Comparison of ENCODE assay signal across 33 cellular contexts in genomic region chr14:92954933-92955332, GRCh38. TPM values are rescaled to one million over a fixed set of nuclear protein-coding genes. Genes with fewer than 3 reads are reported as not detected.
DNase-seq lines count a peak whose midpoint lies in the region; ATAC-seq, FAIRE-seq and TF ChIP-seq lines count a peak whose summit lies in the region.
"Had no signal": no experiment of that assay in that cellular context is flagged by ENCODE, and none has a peak within 500 bp of the region (broad histone marks: within the 10 kb centered on the region; RNA-seq: fewer than 3 reads in every experiment).

No MANE protein-coding gene starts in this region.

- H3K9me3 Mint-ChIP-seq in CD8-positive, alpha-beta T cell = no peaks in the 10 kb centered on the region
- no peaks in the 10 kb centered on the region for H3K9me3 Mint-ChIP-seq in effector memory CD8-positive, alpha-beta T cell
- H3K9me3 Mint-ChIP-seq: CD8-positive, alpha-beta memory T cell; endodermal cell; mesothelial cell of epicardium; naive B cell had no signal

- no peak for TF ChIP-seq POLR2A in K562 (conservative IDR thresholded peaks at IDR 0.05)

- 78% methylated on average over 5 of the region's 5 CpGs for WGBS in K562 (ENCODE audit: insufficient coverage, low coverage, missing lambda C conversion rate)
- 72% methylated on average over 5 of the region's 5 CpGs for WGBS in right cardiac atrium

- no peak for DNase-seq in CD8-positive, alpha-beta T cell
- peak; percentile 36 to 46 for DNase-seq in HAP-1 (ENCODE audit: low spot score in 2 of 2)
- DNase-seq in K562 (ENCODE audit: extremely low read depth in 1 of 4, low spot score in 3 of 4) = no peak
- peak in 1 of 3 donors; percentile 16 for DNase-seq in right cardiac atrium
- no peak for DNase-seq in effector memory CD8-positive, alpha-beta T cell
- DNase-seq: activated CD4-positive, alpha-beta T cell treated with anti-CD3 and anti-CD28 coated beads for 4 hours; activated CD8-positive, alpha-beta memory T cell treated with anti-CD3 and anti-CD28 coated beads for 24 hours; BE2C; colonic mucosa; DMS 273 treated with DMSO at 0.1 percent for 48 hours; endodermal cell; GOT3; naive B cell; NCI-H1092 treated with DMSO at 0.1 percent for 48 hours; NCI-H187; NCI-H2171; NCI-H526 treated with DMSO at 0.1 percent for 48 hours; Peyer's patch; sigmoid colon; SJCRH30; stimulated activated CD4-positive, alpha-beta T cell treated with anti-CD3 and anti-CD28 coated beads, Interleukin-12 subunit alpha, Interleukin-12 subunit beta, amount 100 ng/mL, for 4 hours; stimulated activated CD4-positive, alpha-beta T cell treated with anti-CD3 and anti-CD28 coated beads, Interleukin-2, amount 100 ng/mL, for 48 hours; T-helper 9 cell; transverse colon had no signal

- H3K4me1 ChIP-seq in CD8-positive, alpha-beta T cell (ENCODE audit: insufficient read depth, low read length) = no peaks in the 10 kb centered on the region
- H3K4me1 ChIP-seq in HAP-1 (no peaks in the 10 kb centered on the region; the same call in 1 of the 2 replicates), K562 (replicated peaks in 1 of 2; ENCODE audit: control insufficient read depth in 2 of 2, insufficient read depth in 2 of 2, low read length in 2 of 2) (peaks cover 0 to 5% of the 10 kb centered on the region in 2 experiments; a peak in 2 of 5 replicates), right cardiac atrium (ENCODE audit: control insufficient read depth, insufficient read depth, low read length) (peaks cover 2% of the 10 kb centered on the region)
- H3K4me1 ChIP-seq: colonic mucosa, Peyer's patch, prostate gland had no signal

- in situ Hi-C loops in HAP-1 (cut with MboI; ENCODE audit: low sequenced_read_pairs) = no loop called here
- in situ Hi-C loops in K562 (cut with MboI) = loop anchor here (10.0 kb wide), 1 partner anchor 190 kb away; no protein-coding TSS in a partner anchor

- no peaks in the 10 kb centered on the region for H3K79me2 ChIP-seq in K562 (ENCODE audit: control insufficient read depth, insufficient read depth, low read length)

- BruUV-seq in K562 (replicated peaks; lab: Mats Ljungman, UMichigan) = no TSS peak

- no peak overlapping the region for H3K4me2 ChIP-seq in K562 (ENCODE audit: insufficient read depth, low read length)

- no peak overlapping the region for H3K4me3 ChIP-seq in CD8-positive, alpha-beta T cell (ENCODE audit: low read depth, low read length)
- H3K4me3 ChIP-seq in HAP-1 (no peak overlapping the region), K562 (no peak overlapping the region), right cardiac atrium (ENCODE audit: low read length) (no peak overlapping the region)
- H3K4me3 ChIP-seq: colonic mucosa, Peyer's patch, prostate gland, sigmoid colon, SJCRH30, transverse colon had no signal

- intact Hi-C loops in CD8-positive, alpha-beta T cell (cut with DNase I, micrococcal nuclease) = loop anchor here (5.0 kb wide), 2 partner anchors 662 to 667 kb away; no protein-coding TSS in a partner anchor
- intact Hi-C loops in K562 (cut with micrococcal nuclease) = no loop called here
- intact Hi-C loops in right cardiac atrium (cut with DNase I) = loop anchor here in 2 of 4 donors (5.0 kb wide), 3 partner anchors 157 to 187 kb away; no protein-coding TSS in a partner anchor

- CTCF ChIA-PET in CD8-positive, alpha-beta T cell (lab: Charles Lee) = interaction anchor here (0.7 to 11.8 kb wide), 7 partner anchors 11 to 223 kb away, joined by 3 to 166 read pairs (median 6); no protein-coding TSS in a partner anchor
- CTCF ChIA-PET in K562 (lab: Yijun Ruan, JAX; ENCODE audit: low intra/inter-chr PET ratio) = no interaction called here

- FAIRE-seq in K562 (lab: Jason Lieb, UNC) = no peak
- FAIRE-seq: HTR-8/SVneo, islet of Langerhans had no signal

- TF ChIP-seq EP300 in K562 (IDR thresholded peaks at IDR 0.05; ENCODE audit: low read length) = no peak

- POLR2A ChIA-PET in CD8-positive, alpha-beta T cell (lab: Charles Lee) = no interaction called here
- POLR2A ChIA-PET in K562 (lab: Yijun Ruan, JAX) = no interaction called here

- H4K20me1 ChIP-seq in K562 (replicated peaks; ENCODE audit: control insufficient read depth, insufficient read depth, low read length) = 0 out of 2 replicates have a peak, but pooled peaks cover 5% of the 10 kb centered on the region

- H3K4me3 Mint-ChIP-seq in CD8-positive, alpha-beta T cell = no peak overlapping the region
- H3K4me3 Mint-ChIP-seq in effector memory CD8-positive, alpha-beta T cell = no peak overlapping the region
- H3K4me3 Mint-ChIP-seq: CD8-positive, alpha-beta memory T cell; endodermal cell; mesothelial cell of epicardium had no signal

- no peak overlapping the region for H3K27ac ChIP-seq in CD8-positive, alpha-beta T cell (ENCODE audit: low read depth, low read length)
- H3K27ac ChIP-seq in K562 (ENCODE audit: extremely low read depth, low read depth, low read length) (no peak overlapping the region), right cardiac atrium (ENCODE audit: low read length) (peak overlapping the region; percentile 63)
- H3K27ac ChIP-seq: colonic mucosa, neutrophil, Peyer's patch, prostate gland, sigmoid colon, SJCRH30, transverse colon, VCaP had no signal

- peak overlapping the region; percentile 50 for H3K27ac Mint-ChIP-seq in CD8-positive, alpha-beta T cell
- peak overlapping the region in 1 of 2 donors; percentile 81 for H3K27ac Mint-ChIP-seq in effector memory CD8-positive, alpha-beta T cell
- H3K27ac Mint-ChIP-seq: endodermal cell, mesothelial cell of epicardium had no signal

- no peak overlapping the region for H2AFZ ChIP-seq in K562 (ENCODE audit: low read depth, low read length)

- no peak for ATAC-seq in CD8-positive, alpha-beta T cell
- ATAC-seq in K562 = no peak
- no peak for ATAC-seq in right cardiac atrium
- no peak for ATAC-seq in GM21723 (IDR thresholded peaks at IDR 0.05; ENCODE audit: unreplicated experiment)
- no peak for ATAC-seq in GM18861 (IDR thresholded peaks at IDR 0.05; ENCODE audit: unreplicated experiment)
- no peak for ATAC-seq in effector memory CD8-positive, alpha-beta T cell (replicated peaks)

- no peak overlapping the region for H3K9ac ChIP-seq in K562 (ENCODE audit: insufficient read depth in 1 of 2, low read depth in 2 of 2, low read length in 2 of 2)

- H3K36me3 Mint-ChIP-seq in CD8-positive, alpha-beta T cell = peaks cover 63% of the 10 kb centered on the region
- H3K36me3 Mint-ChIP-seq in effector memory CD8-positive, alpha-beta T cell (ENCODE audit: insufficient read depth) = peaks cover 41% of the 10 kb centered on the region

- H3K27me3 ChIP-seq in CD8-positive, alpha-beta T cell (ENCODE audit: insufficient read depth, low read length) = no peaks in the 10 kb centered on the region
- no peaks in the 10 kb centered on the region for H3K27me3 ChIP-seq in HAP-1 (ENCODE audit: low read depth)
- no peaks in the 10 kb centered on the region for H3K27me3 ChIP-seq in K562 (ENCODE audit: control insufficient read depth in 2 of 2, insufficient read depth in 2 of 2, low read length in 2 of 2)
- no peaks in the 10 kb centered on the region for H3K27me3 ChIP-seq in right cardiac atrium (ENCODE audit: control insufficient read depth, insufficient read depth)
- H3K27me3 ChIP-seq: BE2C, colonic mucosa, neutrophil, Peyer's patch, sigmoid colon, SJCRH30, transverse colon had no signal

- H3K9me1 ChIP-seq in K562 (ENCODE audit: control insufficient read depth, insufficient read depth, low read length) = no peaks in the 10 kb centered on the region

- peaks cover 23% of the 10 kb centered on the region for H3K36me3 ChIP-seq in CD8-positive, alpha-beta T cell (ENCODE audit: insufficient read depth, low read length)
- H3K36me3 ChIP-seq in HAP-1 (replicated peaks) = peaks cover 18% of the 10 kb centered on the region
- H3K36me3 ChIP-seq in K562 (ENCODE audit: control insufficient read depth, insufficient read depth, low read length) = peaks cover 20% of the 10 kb centered on the region; the same call in 1 of the 3 replicates
- H3K36me3 ChIP-seq: prostate gland had no signal

- H3K27me3 Mint-ChIP-seq in CD8-positive, alpha-beta T cell (ENCODE audit: low read depth) = no peaks in the 10 kb centered on the region
- no peaks in the 10 kb centered on the region for H3K27me3 Mint-ChIP-seq in effector memory CD8-positive, alpha-beta T cell
- H3K27me3 Mint-ChIP-seq: CD8-positive, alpha-beta memory T cell; naive B cell had no signal

- no peaks in the 10 kb centered on the region for H3K9me3 ChIP-seq in CD8-positive, alpha-beta T cell (ENCODE audit: low read length)
- H3K9me3 ChIP-seq in HAP-1 (no peaks in the 10 kb centered on the region), K562 (replicated peaks; ENCODE audit: control insufficient read depth, insufficient read depth, low read depth, low read length) (no peaks in the 10 kb centered on the region), right cardiac atrium (ENCODE audit: control insufficient read depth, low read length) (no peaks in the 10 kb centered on the region)
- H3K9me3 ChIP-seq: BE2C, colonic mucosa, neutrophil, Peyer's patch, prostate gland, sigmoid colon, SJCRH30, transverse colon had no signal

- TF ChIP-seq RAD21 in K562 (CRISPR knock-in tag; conservative IDR thresholded peaks at IDR 0.05 in 1 of 2, IDR thresholded peaks at IDR 0.05 in 1 of 2) = no peak

- H3K4me1 Mint-ChIP-seq in CD8-positive, alpha-beta T cell (ENCODE audit: low read depth) = peaks cover 4% of the 10 kb centered on the region
- peaks cover 5 to 7% of the 10 kb centered on the region in 2 donors for H3K4me1 Mint-ChIP-seq in effector memory CD8-positive, alpha-beta T cell (ENCODE audit: low read depth in 2 of 2)
- H3K4me1 Mint-ChIP-seq: endodermal cell had no signal

- TF ChIP-seq CTCF in CD8-positive, alpha-beta T cell (IDR thresholded peaks at IDR 0.05) = no peak
- no peak for TF ChIP-seq CTCF in K562 (IDR thresholded peaks at IDR 0.05 in 2 of 3, conservative IDR thresholded peaks at IDR 0.05 in 1 of 3; ENCODE audit: insufficient read depth in 2 of 3, low read depth in 1 of 3, low read length in 3 of 3)

RNA-seq across cellular contexts. Expression of gene CHGA, which starts 32.0 kb away (rescaled TPM):
- not detected for total RNA-seq in CD8-positive, alpha-beta T cell
- total RNA-seq in K562 (2011; cell fraction: chromatin; rRNA removed; ENCODE audit: low replicate concordance) = not detected in 2 replicates
- not detected in 2 replicates for total RNA-seq in K562 (2011; cell fraction: nucleolus; rRNA removed)
- total RNA-seq in K562 (2011; cell fraction: nucleoplasm; rRNA removed) = not detected in 2 replicates
- total RNA-seq in K562 (2014; rRNA removed) (not detected in 2 replicates), K562 (2014; rRNA removed; fragmentation: Illumina TruSeq; extraction: Trizol) (not detected in 2 replicates), K562 (2015; rRNA removed; fragmentation: Illumina TruSeq; extraction: Trizol) (not detected in 2 replicates), K562 (2021) (0.20 TPM in 1 of 2 replicates, not detected in the other), right cardiac atrium (not detected)
- polyA plus RNA-seq in K562 (2011; rRNA removed) (not detected in 2 replicates), K562 (2014; fragmentation: Illumina TruSeq; extraction: Trizol) (not detected in 2 replicates), K562 (2014; fragmentation: Nextera tagmentation; extraction: Ambion mirVana) (not detected), K562 (2014; rRNA removed) (not detected in 2 replicates), right cardiac atrium (0.16 TPM)
- not detected in 2 replicates for polyA plus RNA-seq in K562 (2011; cell fraction: cytosol; rRNA removed)
- not detected in 2 replicates for polyA plus RNA-seq in K562 (2011; cell fraction: nucleus; rRNA removed)
- polyA plus RNA-seq in K562 (2012) = not detected in 2 replicates
- polyA minus RNA-seq in K562 (2011; rRNA and poly(A)+ RNA removed) = not detected in 2 replicates
- not detected in 2 replicates for polyA minus RNA-seq in K562 (2011; cell fraction: cytosol; rRNA and poly(A)+ RNA removed)
- polyA minus RNA-seq in K562 (2011; cell fraction: nucleus; rRNA and poly(A)+ RNA removed) = not detected in 2 replicates
- total RNA-seq: CD8-positive, alpha-beta memory T cell; mesothelial cell of epicardium; SJCRH30 had no signal
- polyA plus RNA-seq: CD8-positive, alpha-beta memory T cell had no signal

Comparison
In these comparisons a context has a peak if more than half of its experiments do, and no peak if none do; other contexts are left out.
1. DNase-seq: peak in HAP-1 (2 of 2); none in CD8-positive, alpha-beta T cell (0 of 7), K562 (0 of 4) and effector memory CD8-positive, alpha-beta T cell (0 of 3).